ENCODE assay signal across 2 cellular contexts in the genomic region with DNA sequence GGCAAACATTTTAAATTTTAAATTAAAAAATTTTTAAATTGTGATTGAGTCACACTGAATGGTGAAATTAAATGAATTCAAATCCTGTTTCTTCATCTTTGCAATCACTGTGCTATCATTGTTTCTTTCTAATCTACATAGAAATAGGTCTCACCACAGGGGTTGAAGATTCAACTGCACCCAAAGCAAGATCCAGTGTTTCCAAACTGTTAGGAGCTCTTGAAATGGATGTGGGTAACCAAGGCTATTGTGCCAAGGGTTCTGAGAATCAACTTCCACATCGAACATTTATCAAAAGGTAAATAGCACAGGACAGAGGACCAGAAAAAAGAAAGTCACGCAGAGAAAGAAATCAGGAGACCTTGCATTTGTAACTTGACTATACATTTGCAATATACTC.
TF ChIP-seq lines count a peak whose summit lies in the region.

No MANE protein-coding gene starts in this region.

TF ChIP-seq in GM23338, 12 proteins besides CTCF, POLR2A, EP300 and RAD21:
- no peak for TF ChIP-seq POLR2AphosphoS5 (IDR thresholded peaks at IDR 0.05; ENCODE audit: low read depth)
- TF ChIP-seq, protein P1, sequence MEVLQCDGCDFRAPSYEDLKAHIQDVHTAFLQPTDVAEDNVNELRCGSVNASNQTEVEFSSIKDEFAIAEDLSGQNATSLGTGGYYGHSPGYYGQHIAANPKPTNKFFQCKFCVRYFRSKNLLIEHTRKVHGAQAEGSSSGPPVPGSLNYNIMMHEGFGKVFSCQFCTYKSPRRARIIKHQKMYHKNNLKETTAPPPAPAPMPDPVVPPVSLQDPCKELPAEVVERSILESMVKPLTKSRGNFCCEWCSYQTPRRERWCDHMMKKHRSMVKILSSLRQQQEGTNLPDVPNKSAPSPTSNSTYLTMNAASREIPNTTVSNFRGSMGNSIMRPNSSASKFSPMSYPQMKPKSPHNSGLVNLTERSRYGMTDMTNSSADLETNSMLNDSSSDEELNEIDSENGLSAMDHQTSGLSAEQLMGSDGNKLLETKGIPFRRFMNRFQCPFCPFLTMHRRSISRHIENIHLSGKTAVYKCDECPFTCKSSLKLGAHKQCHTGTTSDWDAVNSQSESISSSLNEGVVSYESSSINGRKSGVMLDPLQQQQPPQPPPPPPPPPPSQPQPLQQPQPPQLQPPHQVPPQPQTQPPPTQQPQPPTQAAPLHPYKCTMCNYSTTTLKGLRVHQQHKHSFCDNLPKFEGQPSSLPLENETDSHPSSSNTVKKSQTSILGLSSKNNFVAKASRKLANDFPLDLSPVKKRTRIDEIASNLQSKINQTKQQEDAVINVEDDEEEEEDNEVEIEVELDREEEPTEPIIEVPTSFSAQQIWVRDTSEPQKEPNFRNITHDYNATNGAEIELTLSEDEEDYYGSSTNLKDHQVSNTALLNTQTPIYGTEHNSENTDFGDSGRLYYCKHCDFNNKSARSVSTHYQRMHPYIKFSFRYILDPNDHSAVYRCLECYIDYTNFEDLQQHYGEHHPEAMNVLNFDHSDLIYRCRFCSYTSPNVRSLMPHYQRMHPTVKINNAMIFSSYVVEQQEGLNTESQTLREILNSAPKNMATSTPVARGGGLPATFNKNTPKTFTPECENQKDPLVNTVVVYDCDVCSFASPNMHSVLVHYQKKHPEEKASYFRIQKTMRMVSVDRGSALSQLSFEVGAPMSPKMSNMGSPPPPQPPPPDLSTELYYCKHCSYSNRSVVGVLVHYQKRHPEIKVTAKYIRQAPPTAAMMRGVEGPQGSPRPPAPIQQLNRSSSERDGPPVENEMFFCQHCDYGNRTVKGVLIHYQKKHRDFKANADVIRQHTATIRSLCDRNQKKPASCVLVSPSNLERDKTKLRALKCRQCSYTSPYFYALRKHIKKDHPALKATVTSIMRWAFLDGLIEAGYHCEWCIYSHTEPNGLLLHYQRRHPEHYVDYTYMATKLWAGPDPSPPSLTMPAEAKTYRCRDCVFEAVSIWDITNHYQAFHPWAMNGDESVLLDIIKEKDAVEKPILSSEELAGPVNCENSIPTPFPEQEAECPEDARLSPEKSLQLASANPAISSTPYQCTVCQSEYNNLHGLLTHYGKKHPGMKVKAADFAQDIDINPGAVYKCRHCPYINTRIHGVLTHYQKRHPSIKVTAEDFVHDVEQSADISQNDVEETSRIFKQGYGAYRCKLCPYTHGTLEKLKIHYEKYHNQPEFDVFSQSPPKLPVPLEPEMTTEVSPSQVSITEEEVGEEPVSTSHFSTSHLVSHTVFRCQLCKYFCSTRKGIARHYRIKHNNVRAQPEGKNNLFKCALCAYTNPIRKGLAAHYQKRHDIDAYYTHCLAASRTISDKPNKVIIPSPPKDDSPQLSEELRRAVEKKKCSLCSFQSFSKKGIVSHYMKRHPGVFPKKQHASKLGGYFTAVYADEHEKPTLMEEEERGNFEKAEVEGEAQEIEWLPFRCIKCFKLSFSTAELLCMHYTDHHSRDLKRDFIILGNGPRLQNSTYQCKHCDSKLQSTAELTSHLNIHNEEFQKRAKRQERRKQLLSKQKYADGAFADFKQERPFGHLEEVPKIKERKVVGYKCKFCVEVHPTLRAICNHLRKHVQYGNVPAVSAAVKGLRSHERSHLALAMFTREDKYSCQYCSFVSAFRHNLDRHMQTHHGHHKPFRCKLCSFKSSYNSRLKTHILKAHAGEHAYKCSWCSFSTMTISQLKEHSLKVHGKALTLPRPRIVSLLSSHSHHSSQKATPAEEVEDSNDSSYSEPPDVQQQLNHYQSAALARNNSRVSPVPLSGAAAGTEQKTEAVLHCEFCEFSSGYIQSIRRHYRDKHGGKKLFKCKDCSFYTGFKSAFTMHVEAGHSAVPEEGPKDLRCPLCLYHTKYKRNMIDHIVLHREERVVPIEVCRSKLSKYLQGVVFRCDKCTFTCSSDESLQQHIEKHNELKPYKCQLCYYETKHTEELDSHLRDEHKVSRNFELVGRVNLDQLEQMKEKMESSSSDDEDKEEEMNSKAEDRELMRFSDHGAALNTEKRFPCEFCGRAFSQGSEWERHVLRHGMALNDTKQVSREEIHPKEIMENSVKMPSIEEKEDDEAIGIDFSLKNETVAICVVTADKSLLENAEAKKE (CRISPR knock-in tag; IDR thresholded peaks at IDR 0.05) = peak; percentile 81
- TF ChIP-seq CREB1 (CRISPR knock-in tag; IDR thresholded peaks at IDR 0.05; ENCODE audit: low read depth) = no peak

TF ChIP-seq in H1, 55 proteins besides CTCF, POLR2A, EP300 and RAD21:
- TF ChIP-seq HDAC2 (IDR thresholded peaks at IDR 0.05; ENCODE audit: borderline replicate concordance in 1 of 2, low read depth in 2 of 2, low read length in 2 of 2) = 0 out of 4 replicates have a peak, but pooled peaks of 1 of the 2 experiments have one; percentile 18
- TF ChIP-seq, protein P2, sequence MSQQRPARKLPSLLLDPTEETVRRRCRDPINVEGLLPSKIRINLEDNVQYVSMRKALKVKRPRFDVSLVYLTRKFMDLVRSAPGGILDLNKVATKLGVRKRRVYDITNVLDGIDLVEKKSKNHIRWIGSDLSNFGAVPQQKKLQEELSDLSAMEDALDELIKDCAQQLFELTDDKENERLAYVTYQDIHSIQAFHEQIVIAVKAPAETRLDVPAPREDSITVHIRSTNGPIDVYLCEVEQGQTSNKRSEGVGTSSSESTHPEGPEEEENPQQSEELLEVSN (IDR thresholded peaks at IDR 0.05) = no peak
